Comparison of ENCODE assay signal across 1 cellular context in the genomic region with DNA sequence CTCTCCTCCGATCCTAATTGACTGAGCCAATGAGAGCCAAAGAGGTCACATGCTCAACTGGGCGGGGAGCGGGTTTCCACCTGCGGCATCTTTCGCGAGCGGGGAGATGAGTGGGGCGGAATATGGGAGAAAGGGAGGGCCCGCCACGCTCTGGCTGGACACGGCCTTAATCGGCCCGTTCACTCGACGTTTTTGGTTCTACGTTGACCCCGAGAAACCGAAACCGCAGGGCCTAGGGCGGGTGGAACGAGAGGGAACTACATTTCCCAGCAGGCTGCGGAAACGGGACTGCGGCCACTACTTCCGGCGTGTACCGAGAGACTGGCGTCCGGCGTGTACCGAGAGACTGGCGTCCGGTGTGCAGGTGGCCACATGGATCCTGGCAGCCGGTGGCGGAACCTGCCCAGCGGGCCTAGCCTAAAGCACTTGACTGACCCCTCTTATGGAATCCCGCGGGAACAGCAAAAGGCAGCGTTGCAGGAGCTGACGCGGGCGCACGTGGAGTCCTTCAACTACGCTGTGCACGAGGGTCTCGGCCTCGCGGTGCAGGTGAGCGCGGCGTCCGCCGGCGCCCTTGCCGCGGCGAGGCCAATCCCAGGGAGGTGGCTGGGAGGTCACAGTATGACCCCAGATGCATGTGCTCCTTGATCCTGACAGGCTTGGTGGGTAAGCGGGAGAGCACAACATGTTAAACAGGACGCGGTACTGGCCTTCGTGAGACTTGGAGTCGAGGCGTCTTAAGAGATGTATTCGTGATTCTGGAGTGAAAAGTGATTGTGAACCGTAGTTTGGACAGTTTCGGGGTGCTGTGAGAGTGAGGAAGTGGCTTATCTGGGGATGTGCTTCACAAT.
TF ChIP-seq lines count a peak whose summit lies in the region.

Gene POLR1B (plus strand): TSS at position 343 of the 851 bp plus-strand sequence. CDS start 30 bp downstream, at position 373.

TF ChIP-seq in GM12878, 131 proteins besides CTCF, POLR2A, EP300 and RAD21 (continued from another document):
- no peak for TF ChIP-seq BCL11A (IDR thresholded peaks at IDR 0.05; ENCODE audit: low read depth, low read length)
- 0 out of 2 replicates have a peak, but pooled peaks have one; percentile 64 for TF ChIP-seq GATAD2B (conservative IDR thresholded peaks at IDR 0.05; ENCODE audit: low read depth)
- TF ChIP-seq HDAC2 (IDR thresholded peaks at IDR 0.05), result no peak
- TF ChIP-seq TARDBP (IDR thresholded peaks at IDR 0.05; ENCODE audit: borderline replicate concordance), result peak; percentile 88
- no peak for TF ChIP-seq JUNB (IDR thresholded peaks at IDR 0.05)
- no peak for TF ChIP-seq EGR1 (IDR thresholded peaks at IDR 0.05; ENCODE audit: borderline replicate concordance in 1 of 2, low read depth in 2 of 2, low read length in 2 of 2)
- no peak for TF ChIP-seq ATF2 (IDR thresholded peaks at IDR 0.05; ENCODE audit: low read length)
- TF ChIP-seq TBL1XR1 (IDR thresholded peaks at IDR 0.05; ENCODE audit: low read depth, low read length), result no peak
- TF ChIP-seq, protein P1, sequence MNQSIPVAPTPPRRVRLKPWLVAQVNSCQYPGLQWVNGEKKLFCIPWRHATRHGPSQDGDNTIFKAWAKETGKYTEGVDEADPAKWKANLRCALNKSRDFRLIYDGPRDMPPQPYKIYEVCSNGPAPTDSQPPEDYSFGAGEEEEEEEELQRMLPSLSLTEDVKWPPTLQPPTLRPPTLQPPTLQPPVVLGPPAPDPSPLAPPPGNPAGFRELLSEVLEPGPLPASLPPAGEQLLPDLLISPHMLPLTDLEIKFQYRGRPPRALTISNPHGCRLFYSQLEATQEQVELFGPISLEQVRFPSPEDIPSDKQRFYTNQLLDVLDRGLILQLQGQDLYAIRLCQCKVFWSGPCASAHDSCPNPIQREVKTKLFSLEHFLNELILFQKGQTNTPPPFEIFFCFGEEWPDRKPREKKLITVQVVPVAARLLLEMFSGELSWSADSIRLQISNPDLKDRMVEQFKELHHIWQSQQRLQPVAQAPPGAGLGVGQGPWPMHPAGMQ (IDR thresholded peaks at IDR 0.05; ENCODE audit: borderline replicate concordance), result 0 out of 2 replicates have a peak, but pooled peaks have one; percentile 6
- TF ChIP-seq YBX1 (IDR thresholded peaks at IDR 0.05), result no peak
- TF ChIP-seq TCF3 (IDR thresholded peaks at IDR 0.05; ENCODE audit: borderline replicate concordance, insufficient read depth, low read depth, low read length), result 0 out of 2 replicates have a peak, but pooled peaks have one; percentile 26
- TF ChIP-seq, protein P2, sequence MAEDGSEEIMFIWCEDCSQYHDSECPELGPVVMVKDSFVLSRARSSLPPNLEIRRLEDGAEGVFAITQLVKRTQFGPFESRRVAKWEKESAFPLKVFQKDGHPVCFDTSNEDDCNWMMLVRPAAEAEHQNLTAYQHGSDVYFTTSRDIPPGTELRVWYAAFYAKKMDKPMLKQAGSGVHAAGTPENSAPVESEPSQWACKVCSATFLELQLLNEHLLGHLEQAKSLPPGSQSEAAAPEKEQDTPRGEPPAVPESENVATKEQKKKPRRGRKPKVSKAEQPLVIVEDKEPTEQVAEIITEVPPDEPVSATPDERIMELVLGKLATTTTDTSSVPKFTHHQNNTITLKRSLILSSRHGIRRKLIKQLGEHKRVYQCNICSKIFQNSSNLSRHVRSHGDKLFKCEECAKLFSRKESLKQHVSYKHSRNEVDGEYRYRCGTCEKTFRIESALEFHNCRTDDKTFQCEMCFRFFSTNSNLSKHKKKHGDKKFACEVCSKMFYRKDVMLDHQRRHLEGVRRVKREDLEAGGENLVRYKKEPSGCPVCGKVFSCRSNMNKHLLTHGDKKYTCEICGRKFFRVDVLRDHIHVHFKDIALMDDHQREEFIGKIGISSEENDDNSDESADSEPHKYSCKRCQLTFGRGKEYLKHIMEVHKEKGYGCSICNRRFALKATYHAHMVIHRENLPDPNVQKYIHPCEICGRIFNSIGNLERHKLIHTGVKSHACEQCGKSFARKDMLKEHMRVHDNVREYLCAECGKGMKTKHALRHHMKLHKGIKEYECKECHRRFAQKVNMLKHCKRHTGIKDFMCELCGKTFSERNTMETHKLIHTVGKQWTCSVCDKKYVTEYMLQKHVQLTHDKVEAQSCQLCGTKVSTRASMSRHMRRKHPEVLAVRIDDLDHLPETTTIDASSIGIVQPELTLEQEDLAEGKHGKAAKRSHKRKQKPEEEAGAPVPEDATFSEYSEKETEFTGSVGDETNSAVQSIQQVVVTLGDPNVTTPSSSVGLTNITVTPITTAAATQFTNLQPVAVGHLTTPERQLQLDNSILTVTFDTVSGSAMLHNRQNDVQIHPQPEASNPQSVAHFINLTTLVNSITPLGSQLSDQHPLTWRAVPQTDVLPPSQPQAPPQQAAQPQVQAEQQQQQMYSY (CRISPR knock-in tag; IDR thresholded peaks at IDR 0.05), result no peak
- TF ChIP-seq TCF7 (IDR thresholded peaks at IDR 0.05; ENCODE audit: borderline replicate concordance), result no peak
- TF ChIP-seq FOS (IDR thresholded peaks at IDR 0.05; ENCODE audit: borderline replicate concordance, extremely low read depth, insufficient read length), result no peak
- TF ChIP-seq KDM1A (IDR thresholded peaks at IDR 0.05; ENCODE audit: borderline replicate concordance), result peak; percentile 92; the same call in 1 of the 2 replicates
- TF ChIP-seq ATF3 (IDR thresholded peaks at IDR 0.05; ENCODE audit: borderline replicate concordance, extremely low read depth, low read depth, low read length), result peak; percentile 56; the same call in 1 of the 2 replicates
- no peak for TF ChIP-seq SMC3 (IDR thresholded peaks at IDR 0.05; ENCODE audit: borderline replicate concordance, low read length)
- TF ChIP-seq PBX3 (IDR thresholded peaks at IDR 0.05; ENCODE audit: insufficient replicate concordance, low read depth, low read length), result no peak
- TF ChIP-seq NR2F1 (conservative IDR thresholded peaks at IDR 0.05), result no peak; the same call in none of the 2 replicates
- peak; percentile 90; the same call in 1 of the 2 replicates for TF ChIP-seq RBBP5 (conservative IDR thresholded peaks at IDR 0.05)
- no peak for TF ChIP-seq CBX3 (IDR thresholded peaks at IDR 0.05; ENCODE audit: borderline replicate concordance, low read depth)
- 0 out of 2 replicates have a peak, but pooled peaks have one; percentile 20 for TF ChIP-seq BRCA1 (IDR thresholded peaks at IDR 0.05; ENCODE audit: low read depth, low read length)
- TF ChIP-seq SIN3A (IDR thresholded peaks at IDR 0.05; ENCODE audit: low read depth, low read length), result peak; percentile 92
- TF ChIP-seq NFXL1 (IDR thresholded peaks at IDR 0.05; ENCODE audit: borderline replicate concordance), result no peak
- TF ChIP-seq, protein P3, sequence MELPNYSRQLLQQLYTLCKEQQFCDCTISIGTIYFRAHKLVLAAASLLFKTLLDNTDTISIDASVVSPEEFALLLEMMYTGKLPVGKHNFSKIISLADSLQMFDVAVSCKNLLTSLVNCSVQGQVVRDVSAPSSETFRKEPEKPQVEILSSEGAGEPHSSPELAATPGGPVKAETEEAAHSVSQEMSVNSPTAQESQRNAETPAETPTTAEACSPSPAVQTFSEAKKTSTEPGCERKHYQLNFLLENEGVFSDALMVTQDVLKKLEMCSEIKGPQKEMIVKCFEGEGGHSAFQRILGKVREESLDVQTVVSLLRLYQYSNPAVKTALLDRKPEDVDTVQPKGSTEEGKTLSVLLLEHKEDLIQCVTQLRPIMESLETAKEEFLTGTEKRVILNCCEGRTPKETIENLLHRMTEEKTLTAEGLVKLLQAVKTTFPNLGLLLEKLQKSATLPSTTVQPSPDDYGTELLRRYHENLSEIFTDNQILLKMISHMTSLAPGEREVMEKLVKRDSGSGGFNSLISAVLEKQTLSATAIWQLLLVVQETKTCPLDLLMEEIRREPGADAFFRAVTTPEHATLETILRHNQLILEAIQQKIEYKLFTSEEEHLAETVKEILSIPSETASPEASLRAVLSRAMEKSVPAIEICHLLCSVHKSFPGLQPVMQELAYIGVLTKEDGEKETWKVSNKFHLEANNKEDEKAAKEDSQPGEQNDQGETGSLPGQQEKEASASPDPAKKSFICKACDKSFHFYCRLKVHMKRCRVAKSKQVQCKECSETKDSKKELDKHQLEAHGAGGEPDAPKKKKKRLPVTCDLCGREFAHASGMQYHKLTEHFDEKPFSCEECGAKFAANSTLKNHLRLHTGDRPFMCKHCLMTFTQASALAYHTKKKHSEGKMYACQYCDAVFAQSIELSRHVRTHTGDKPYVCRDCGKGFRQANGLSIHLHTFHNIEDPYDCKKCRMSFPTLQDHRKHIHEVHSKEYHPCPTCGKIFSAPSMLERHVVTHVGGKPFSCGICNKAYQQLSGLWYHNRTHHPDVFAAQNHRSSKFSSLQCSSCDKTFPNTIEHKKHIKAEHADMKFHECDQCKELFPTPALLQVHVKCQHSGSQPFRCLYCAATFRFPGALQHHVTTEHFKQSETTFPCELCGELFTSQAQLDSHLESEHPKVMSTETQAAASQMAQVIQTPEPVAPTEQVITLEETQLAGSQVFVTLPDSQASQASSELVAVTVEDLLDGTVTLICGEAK (IDR thresholded peaks at IDR 0.05; ENCODE audit: borderline replicate concordance), result peak; percentile 97
- TF ChIP-seq SREBF2 (IDR thresholded peaks at IDR 0.05; ENCODE audit: low read length), result peak; percentile 39; the same call in 1 of the 2 replicates
- peak; percentile 96 for TF ChIP-seq IKZF1 (conservative IDR thresholded peaks at IDR 0.05)
- TF ChIP-seq SIX5 (IDR thresholded peaks at IDR 0.05; ENCODE audit: low read depth, low read length, severe bottlenecking), result peak; percentile 92
- TF ChIP-seq SUZ12 (IDR thresholded peaks at IDR 0.05; ENCODE audit: unreplicated experiment), result no peak
- TF ChIP-seq RAD51 (IDR thresholded peaks at IDR 0.05), result peak; percentile 95
TF ChIP-seq in GM12878: peak in this region for 57.
